Comparison of ENCODE assay signal across 18 cellular contexts in the genomic region with DNA sequence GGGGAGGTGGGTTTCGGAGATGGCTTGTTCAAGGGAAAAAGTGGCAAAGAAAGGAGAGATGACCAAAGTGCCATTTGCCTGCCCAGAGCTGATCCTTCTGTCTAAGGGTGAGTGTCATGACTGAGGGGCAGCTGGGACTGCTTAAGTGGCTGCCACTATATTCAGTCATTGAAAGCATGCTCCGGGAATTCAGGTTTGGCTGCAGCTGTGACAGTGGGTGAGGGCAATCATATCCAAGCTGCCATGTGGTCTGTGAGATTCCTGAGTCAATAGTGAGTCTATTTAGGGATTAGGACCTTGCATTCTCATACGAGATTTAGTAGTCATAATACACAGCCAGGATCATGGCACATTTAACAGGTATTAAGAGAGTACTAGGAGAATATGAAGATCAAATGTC.
DNase-seq lines count a peak whose midpoint lies in the region; ATAC-seq, FAIRE-seq and TF ChIP-seq lines count a peak whose summit lies in the region.
"Had no signal": no experiment of that assay in that cellular context is flagged by ENCODE, and none has a peak within 500 bp of the region (broad histone marks: within the 10 kb centered on the region; RNA-seq: fewer than 3 reads in every experiment).

No MANE protein-coding gene starts in this region.

- ATAC-seq in HG03097 (IDR thresholded peaks at IDR 0.05; ENCODE audit: low FRiP score, unreplicated experiment): no peak
- ATAC-seq in activated CD8-positive, alpha-beta T cell treated with anti-CD3 and anti-CD28 coated beads for 36 hours: no peak
- no peak for ATAC-seq in aorta (ENCODE audit: low FRiP score)
- ATAC-seq: activated CD4-positive, alpha-beta T cell treated with anti-CD3 and anti-CD28 coated beads for 36 hours; activated naive CD8-positive, alpha-beta T cell treated with anti-CD3 and anti-CD28 coated beads, Interleukin-2, amount 50 U/mL, for 24 hours; left lung had no signal

- no peak overlapping the region for H3K4me3 ChIP-seq in tibial artery
- no peak overlapping the region for H3K4me3 ChIP-seq in aorta (ENCODE audit: low read length in 2 of 2)
- H3K4me3 ChIP-seq: esophagus muscularis mucosa, left lung had no signal

- peaks cover 0 to 5% (median 0%) of the 10 kb centered on the region in 4 donors for H3K4me1 ChIP-seq in tibial artery
- H3K4me1 ChIP-seq in aorta (ENCODE audit: control insufficient read depth in 1 of 2, insufficient read depth in 2 of 2, low read length in 2 of 2): no peaks in the 10 kb centered on the region
- H3K4me1 ChIP-seq: left lung had no signal

- H3K36me3 ChIP-seq in tibial artery: no peaks in the 10 kb centered on the region
- no peaks in the 10 kb centered on the region for H3K36me3 ChIP-seq in aorta (ENCODE audit: control insufficient read depth in 1 of 2, insufficient read depth in 2 of 2, low read length in 1 of 2)
- H3K36me3 ChIP-seq: esophagus muscularis mucosa, left lung had no signal

- no peak overlapping the region for H3K27ac ChIP-seq in tibial artery
- no peak overlapping the region for H3K27ac ChIP-seq in aorta (ENCODE audit: low read depth in 1 of 2, low read length in 2 of 2)
- H3K27ac ChIP-seq: esophagus muscularis mucosa, left lung had no signal

- peaks cover 13% of the 10 kb centered on the region for H3K27me3 Mint-ChIP-seq in activated CD8-positive, alpha-beta T cell treated with anti-CD3 and anti-CD28 coated beads for 36 hours
- H3K27me3 Mint-ChIP-seq: activated naive CD8-positive, alpha-beta T cell treated with anti-CD3 and anti-CD28 coated beads, Interleukin-2, amount 50 U/mL, for 24 hours had no signal

- POLR2A ChIA-PET in activated CD8-positive, alpha-beta T cell treated with anti-CD3 and anti-CD28 coated beads for 36 hours (lab: Charles Lee): no interaction called here

- H3K9me3 ChIP-seq in tibial artery (no peaks in the 10 kb centered on the region), aorta (ENCODE audit: control insufficient read depth, low read length) (peaks cover 1% of the 10 kb centered on the region)
- H3K9me3 ChIP-seq: esophagus muscularis mucosa, left lung had no signal

- H3K27ac Mint-ChIP-seq in activated CD8-positive, alpha-beta T cell treated with anti-CD3 and anti-CD28 coated beads for 36 hours: no peak overlapping the region
- H3K27ac Mint-ChIP-seq: activated CD4-positive, alpha-beta T cell treated with anti-CD3 and anti-CD28 coated beads for 36 hours; activated naive CD8-positive, alpha-beta T cell treated with anti-CD3 and anti-CD28 coated beads, Interleukin-2, amount 50 U/mL, for 24 hours; CD4-positive, alpha-beta memory T cell had no signal

- intact Hi-C loops in tibial artery (cut with DNase I; ENCODE audit: low total_unique reads): no loop called here
- intact Hi-C loops in activated CD8-positive, alpha-beta T cell treated with anti-CD3 and anti-CD28 coated beads for 36 hours (cut with micrococcal nuclease): no loop called here
- intact Hi-C loops in aorta (cut with DNase I): no loop called here

- CTCF ChIA-PET in activated CD8-positive, alpha-beta T cell treated with anti-CD3 and anti-CD28 coated beads for 36 hours (lab: Charles Lee): no interaction called here

- H3K4me1 Mint-ChIP-seq in activated CD8-positive, alpha-beta T cell treated with anti-CD3 and anti-CD28 coated beads for 36 hours (ENCODE audit: low read depth): no peaks in the 10 kb centered on the region
- H3K4me1 Mint-ChIP-seq: activated CD4-positive, alpha-beta T cell treated with anti-CD3 and anti-CD28 coated beads for 36 hours; activated naive CD8-positive, alpha-beta T cell treated with anti-CD3 and anti-CD28 coated beads, Interleukin-2, amount 50 U/mL, for 24 hours had no signal

- WGBS in aorta, 2 donors: 45 to 46% methylated on average over 3 of the region's 3 CpGs

- no peaks in the 10 kb centered on the region for H3K36me3 Mint-ChIP-seq in activated CD8-positive, alpha-beta T cell treated with anti-CD3 and anti-CD28 coated beads for 36 hours (ENCODE audit: low read depth)
- H3K36me3 Mint-ChIP-seq: CD4-positive, alpha-beta memory T cell had no signal

- H3K4me3 Mint-ChIP-seq in activated CD8-positive, alpha-beta T cell treated with anti-CD3 and anti-CD28 coated beads for 36 hours: no peak overlapping the region
- H3K4me3 Mint-ChIP-seq: activated CD4-positive, alpha-beta T cell treated with anti-CD3 and anti-CD28 coated beads for 36 hours; activated naive CD8-positive, alpha-beta T cell treated with anti-CD3 and anti-CD28 coated beads, Interleukin-2, amount 50 U/mL, for 24 hours; CD4-positive, alpha-beta memory T cell had no signal

- H3K9me3 Mint-ChIP-seq in activated CD8-positive, alpha-beta T cell treated with anti-CD3 and anti-CD28 coated beads for 36 hours: no peaks in the 10 kb centered on the region
- H3K9me3 Mint-ChIP-seq: activated naive CD8-positive, alpha-beta T cell treated with anti-CD3 and anti-CD28 coated beads, Interleukin-2, amount 50 U/mL, for 24 hours; CD4-positive, alpha-beta memory T cell had no signal

- H3K27me3 ChIP-seq in tibial artery (no peaks in the 10 kb centered on the region), aorta (ENCODE audit: control insufficient read depth in 1 of 2, insufficient read depth in 2 of 2, low read length in 1 of 2) (no peaks in the 10 kb centered on the region)
- H3K27me3 ChIP-seq: esophagus muscularis mucosa, left lung had no signal

- no peak for TF ChIP-seq CTCF in D721Med (IDR thresholded peaks at IDR 0.05; ENCODE audit: insufficient read depth, missing control alignments)
- TF ChIP-seq CTCF in tibial artery (IDR thresholded peaks at IDR 0.05): no peak
- TF ChIP-seq CTCF in activated CD8-positive, alpha-beta T cell treated with anti-CD3 and anti-CD28 coated beads for 36 hours (IDR thresholded peaks at IDR 0.05): no peak

- no peak for FAIRE-seq in D721Med (lab: Jason Lieb, UNC)

- DNase-seq in D721Med (ENCODE audit: insufficient read length, low spot score) (peak; percentile 28), NCI-H1694 treated with DMSO at 0.1 percent for 48 hours (lab: John Stamatoyannopoulos, UW) (peak; percentile 48), astrocyte of the hippocampus (ENCODE audit: low read depth, low spot score) (peak; percentile 23), myocyte (ENCODE audit: low read depth) (peak; percentile 98), tibial artery (no peak), aorta (no peak)
- DNase-seq in activated CD8-positive, alpha-beta T cell treated with anti-CD3 and anti-CD28 coated beads for 36 hours: no peak
- DNase-seq: activated CD4-positive, alpha-beta T cell treated with anti-CD3 and anti-CD28 coated beads for 36 hours; activated naive CD8-positive, alpha-beta T cell treated with anti-CD3 and anti-CD28 coated beads, Interleukin-2, amount 50 U/mL, for 24 hours; central memory CD4-positive, alpha-beta T cell; KBM-7; left lung; MV-4-11; RPMI8226; SW 1271 had no signal

Comparison
In these comparisons a context has a peak if more than half of its experiments do, and no peak if none do; other contexts are left out.
1. DNase-seq: peak in D721Med (single experiment), NCI-H1694 treated with DMSO at 0.1 percent for 48 hours (single experiment), astrocyte of the hippocampus (single experiment) and myocyte (single experiment); none in tibial artery (0 of 2), activated CD8-positive, alpha-beta T cell treated with anti-CD3 and anti-CD28 coated beads for 36 hours (single experiment) and aorta (0 of 2).